ENCODE assay signal across 8 cellular contexts in genomic region chr11:117097567-117098268, GRCh38. TPM values are rescaled to one million over a fixed set of nuclear protein-coding genes. Genes with fewer than 3 reads are reported as not detected.
DNase-seq lines count a peak whose midpoint lies in the region; ATAC-seq, FAIRE-seq and TF ChIP-seq lines count a peak whose summit lies in the region.

No MANE protein-coding gene starts in this region.

- peaks cover 7% of the 10 kb centered on the region for H3F3A ChIP-seq in SU-DHL-6 (ENCODE audit: insufficient read depth)

- FAIRE-seq in bronchial epithelial cell (lab: Jason Lieb, UNC), result no peak

- H3K27ac ChIP-seq in SU-DHL-6 (ENCODE audit: low read depth, low read length), result no peak overlapping the region

- CTCF ChIA-PET in BJ (lab: Yijun Ruan, JAX), result interaction anchor here (0.6 to 3.8 kb wide), 13 partner anchors 25 to 306 kb away, joined by 3 to 41 read pairs (median 3); partner anchors contain the start of gene APOA5

- no peak overlapping the region for H2AFZ ChIP-seq in SU-DHL-6 (ENCODE audit: low read depth, low read length, severe bottlenecking)

- TF ChIP-seq CTCF in BJ (IDR thresholded peaks at IDR 0.05; ENCODE audit: insufficient read depth, low read depth, low read length), result no peak
- TF ChIP-seq CTCF in SU-DHL-6 (IDR thresholded peaks at IDR 0.05; ENCODE audit: insufficient read depth, low read length, poor library complexity, severe bottlenecking), result no peak
- no peak for TF ChIP-seq CTCF in bronchial epithelial cell (IDR thresholded peaks at IDR 0.05; ENCODE audit: insufficient read depth, low read length, severe bottlenecking)
- no peak for TF ChIP-seq CTCF in kidney epithelial cell (IDR thresholded peaks at IDR 0.05; ENCODE audit: insufficient read depth, low read length, poor library complexity, severe bottlenecking)

- H3K9me2 ChIP-seq in SU-DHL-6 (replicated peaks; ENCODE audit: insufficient read depth, low read length), result no peaks in the 10 kb centered on the region

- POLR2A ChIA-PET in BJ (lab: Charles Lee), result interaction anchor here (0.6 to 0.7 kb wide), 2 partner anchors 80 to 323 kb away, joined by 3 to 6 read pairs; no protein-coding TSS in a partner anchor

- H3K36me3 ChIP-seq in BJ (ENCODE audit: control insufficient read depth, insufficient read depth, low read length), result no peaks in the 10 kb centered on the region
- no peaks in the 10 kb centered on the region for H3K36me3 ChIP-seq in SU-DHL-6 (ENCODE audit: low read length)
- H3K36me3 ChIP-seq in bronchial epithelial cell (ENCODE audit: control insufficient read depth, insufficient read depth, low read length), result no peaks in the 10 kb centered on the region
- no peaks in the 10 kb centered on the region for H3K36me3 ChIP-seq in kidney epithelial cell (ENCODE audit: control insufficient read depth, insufficient read depth, low read length)

- H3K27me3 ChIP-seq in BJ (ENCODE audit: control insufficient read depth, insufficient read depth, low read length) (no peaks in the 10 kb centered on the region), SU-DHL-6 (ENCODE audit: low read length) (no peaks in the 10 kb centered on the region), bronchial epithelial cell (ENCODE audit: control insufficient read depth, insufficient read depth, low read length) (no peaks in the 10 kb centered on the region), kidney epithelial cell (ENCODE audit: control insufficient read depth, insufficient read depth, low read length) (no peaks in the 10 kb centered on the region)

- peak overlapping the region; percentile 74 for H3K9ac ChIP-seq in SU-DHL-6 (ENCODE audit: low read length)

- peaks cover 52% of the 10 kb centered on the region for H3K79me2 ChIP-seq in SU-DHL-6 (ENCODE audit: insufficient read depth, low read length)

- peak; percentile 1 for ATAC-seq in GM19043 (IDR thresholded peaks at IDR 0.05; ENCODE audit: low read depth, unreplicated experiment)
- ATAC-seq in HG03175 (IDR thresholded peaks at IDR 0.05; ENCODE audit: unreplicated experiment), result peak; percentile 19

- no peaks in the 10 kb centered on the region for H3K9me3 ChIP-seq in SU-DHL-6 (ENCODE audit: insufficient read depth, low read length)

- H3K4me3 ChIP-seq in BJ (ENCODE audit: low read depth, low read length) (peak overlapping the region; percentile 82), SU-DHL-6 (ENCODE audit: insufficient read depth, low read length, poor library complexity, severe bottlenecking) (peak overlapping the region; percentile 84), bronchial epithelial cell (ENCODE audit: low read depth, low read length) (peak overlapping the region; percentile 79), kidney epithelial cell (ENCODE audit: low read depth, low read length) (peak overlapping the region; percentile 91)

- DNase-seq in BJ (ENCODE audit: low read depth), result no peak
- DNase-seq in bronchial epithelial cell (ENCODE audit: low read depth), result no peak
- DNase-seq in kidney epithelial cell (ENCODE audit: low read depth), result no peak
- DNase-seq in stimulated activated CD4-positive, alpha-beta T cell treated with anti-CD3 and anti-CD28 coated beads, Interleukin-1b, Interleukin-23, amount 100 ng/mL, for 48 hours, result peak; percentile 21
- no peak for DNase-seq in SHP77 treated with DMSO at 0.1 percent for 48 hours (lab: John Stamatoyannopoulos, UW)

- H3K4me2 ChIP-seq in SU-DHL-6 (ENCODE audit: low read depth, low read length, poor library complexity, severe bottlenecking), result peak overlapping the region; percentile 73

- peaks cover 5% of the 10 kb centered on the region; the same call in 1 of the 2 replicates for H4K20me1 ChIP-seq in SU-DHL-6 (ENCODE audit: low read depth, low read length)

RNA-seq across cellular contexts. Expression of gene SIK3, which starts 0.5 kb away (rescaled TPM):
- polyA plus RNA-seq in BJ (2011; rRNA removed), result 5.3 and 7.3 TPM in 2 replicates
- 19.1 and 19.3 TPM in 2 replicates for polyA minus RNA-seq in BJ (2011; rRNA and poly(A)+ RNA removed)
- total RNA-seq in bronchial epithelial cell (6.8 and 7.3 TPM in 2 replicates), kidney epithelial cell (12.9 and 16.5 TPM in 2 replicates)

RNA-seq across cellular contexts. Expression of gene PAFAH1B2, which starts 46.4 kb away (rescaled TPM):
- polyA plus RNA-seq in BJ (2011; rRNA removed), result 51.2 and 52.8 TPM in 2 replicates
- polyA minus RNA-seq in BJ (2011; rRNA and poly(A)+ RNA removed), result 113 and 154 TPM in 2 replicates
- total RNA-seq in bronchial epithelial cell (148 and 226 TPM in 2 replicates), kidney epithelial cell (104 and 116 TPM in 2 replicates)
